In the genomic region with DNA sequence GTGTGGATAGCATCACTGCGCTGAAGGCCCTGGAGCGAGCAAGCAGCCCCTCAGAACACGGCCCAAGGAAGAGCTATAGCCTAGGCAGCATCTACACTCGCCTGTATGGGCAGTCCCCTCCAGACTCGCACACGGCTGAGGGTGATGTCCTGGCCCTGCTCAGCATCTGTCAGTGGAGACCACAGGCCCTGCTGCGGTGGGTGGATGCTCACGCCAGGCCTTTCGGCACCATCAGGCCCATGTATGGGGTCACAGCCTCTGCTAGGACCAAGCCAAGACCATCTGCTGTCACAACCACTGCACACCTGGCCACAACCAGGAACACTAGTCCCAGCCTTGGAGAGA, we compare ENCODE assay signal across 9 cellular contexts. TPM values are rescaled to one million over a fixed set of nuclear protein-coding genes. Genes with fewer than 3 reads are reported as not detected.
DNase-seq lines count a peak whose midpoint lies in the region; ATAC-seq and TF ChIP-seq lines count a peak whose summit lies in the region.
"Had no signal": no experiment of that assay in that cellular context is flagged by ENCODE, and none has a peak within 500 bp of the region (broad histone marks: within the 10 kb centered on the region; RNA-seq: fewer than 3 reads in every experiment).

No MANE protein-coding gene starts in this region.

- H3K36me3 Mint-ChIP-seq in Calu3 (ENCODE audit: insufficient read depth, unreplicated experiment), result peaks cover 40% of the 10 kb centered on the region

- peaks cover 18% of the 10 kb centered on the region for H3K4me1 Mint-ChIP-seq in Calu3 (ENCODE audit: low read depth, unreplicated experiment)

- H2AFZ ChIP-seq in OCI-LY3 (ENCODE audit: low read depth, low read length), result no peak overlapping the region

- 61% methylated on average over 9 of the region's 9 CpGs for WGBS in prostate gland

- intact Hi-C loops in Calu3 (cut with micrococcal nuclease; ENCODE audit: unreplicated experiment) (no loop called here), prostate gland (cut with DNase I) (loop anchor here (5.0 kb wide), 1 partner anchor 130 kb away; a partner anchor contains a TSS)

- no TSS peak for BruUV-seq in Calu3 (replicated peaks; lab: Mats Ljungman, UMichigan)

- H3K27ac Mint-ChIP-seq in Calu3 (ENCODE audit: unreplicated experiment), result peak overlapping the region; percentile 100

- peak overlapping the region; percentile 90 for H3K9ac ChIP-seq in OCI-LY3 (ENCODE audit: low read length)

- H3K79me2 ChIP-seq in OCI-LY3 (ENCODE audit: low read length), result peaks cover 58% of the 10 kb centered on the region

- TF ChIP-seq POLR2A in prostate gland (IDR thresholded peaks at IDR 0.05), result no peak
- no peak for TF ChIP-seq POLR2A in GM18505 (IDR thresholded peaks at IDR 0.05; ENCODE audit: borderline replicate concordance, extremely low read depth, insufficient read depth, insufficient read length)

- H3K4me1 ChIP-seq in OCI-LY3 (ENCODE audit: low read length), result peaks cover 25% of the 10 kb centered on the region
- peaks cover 43% of the 10 kb centered on the region for H3K4me1 ChIP-seq in prostate gland (replicated peaks)

- H3K27me3 Mint-ChIP-seq in Calu3 (ENCODE audit: unreplicated experiment), result no peaks in the 10 kb centered on the region

- H3K9me3 ChIP-seq in OCI-LY3 (ENCODE audit: insufficient read depth, low read length) (no peaks in the 10 kb centered on the region), prostate gland (no peaks in the 10 kb centered on the region)

- no peak for ATAC-seq in GM18505 (IDR thresholded peaks at IDR 0.05; ENCODE audit: unreplicated experiment)
- no peak for ATAC-seq in HG02870 (IDR thresholded peaks at IDR 0.05; ENCODE audit: unreplicated experiment)
- no peak for ATAC-seq in GM21717 (IDR thresholded peaks at IDR 0.05; ENCODE audit: unreplicated experiment)

- H3K4me2 ChIP-seq in OCI-LY3 (ENCODE audit: low read length), result peak overlapping the region; percentile 97

- TF ChIP-seq CTCF in Calu3 (IDR thresholded peaks at IDR 0.05; ENCODE audit: unreplicated experiment), result no peak
- TF ChIP-seq CTCF in OCI-LY3 (IDR thresholded peaks at IDR 0.05; ENCODE audit: low read depth, low read length), result no peak
- TF ChIP-seq CTCF in epithelial cell of esophagus (IDR thresholded peaks at IDR 0.05; ENCODE audit: insufficient read depth, low read depth, low read length, missing control alignments), result no peak
- no peak for TF ChIP-seq CTCF in prostate gland (IDR thresholded peaks at IDR 0.05)

- H4K20me1 ChIP-seq in OCI-LY3 (ENCODE audit: insufficient read depth, low read length), result no peaks in the 10 kb centered on the region

- no peak for DNase-seq in Calu3
- no peak for DNase-seq in epithelial cell of esophagus (ENCODE audit: low read depth)
- DNase-seq in prostate gland (ENCODE audit: low spot score), result no peak
- no peak for DNase-seq in DMS53 treated with DMSO at 0.1 percent for 48 hours (lab: John Stamatoyannopoulos, UW; ENCODE audit: unreplicated experiment)
- DNase-seq: OCI-M1 had no signal

- no peaks in the 10 kb centered on the region for H3K27me3 ChIP-seq in OCI-LY3 (ENCODE audit: low read depth, low read length)
- H3K27me3 ChIP-seq in prostate gland (replicated peaks; ENCODE audit: insufficient read depth), result no peaks in the 10 kb centered on the region

- H3K27ac ChIP-seq in OCI-LY3 (ENCODE audit: low read length), result peak overlapping the region; percentile 75
- H3K27ac ChIP-seq in prostate gland, result peak overlapping the region; percentile 99 to 100

- CTCF ChIA-PET in Calu3 (lab: Charles Lee), result no interaction called here

- H3K4me3 Mint-ChIP-seq in Calu3 (ENCODE audit: low read depth, unreplicated experiment), result peak overlapping the region; percentile 74

- no peaks in the 10 kb centered on the region for H3K9me3 Mint-ChIP-seq in Calu3 (ENCODE audit: low read depth, unreplicated experiment)

- H3K4me3 ChIP-seq in OCI-LY3 (ENCODE audit: low read length) (peak overlapping the region; percentile 86), epithelial cell of esophagus (ENCODE audit: low read length) (peak overlapping the region; percentile 63), prostate gland (peak overlapping the region; percentile 35 to 50)

- peaks cover 41% of the 10 kb centered on the region for H3K36me3 ChIP-seq in OCI-LY3 (replicated peaks; ENCODE audit: low read depth, low read length)
- peaks cover 0 to 7% of the 10 kb centered on the region in 2 donors for H3K36me3 ChIP-seq in prostate gland

RNA-seq across cellular contexts. Expression of a gene that starts 20.5 kb away (rescaled TPM):
- total RNA-seq in Calu3 (2022) (12.5 and 13.7 TPM in 2 replicates), prostate gland (10 to 100 TPM in 1 of 2 donors, 1 to 10 TPM in 1; 7.7 to 16.5 TPM)

RNA-seq across cellular contexts. Expression of a gene that starts 27.0 kb away (rescaled TPM):
- total RNA-seq in Calu3 (2022) (139 and 171 TPM in 2 replicates), prostate gland (100 to 1,000 TPM; 310 to 446 TPM)

RNA-seq across cellular contexts. Expression of a gene that starts 27.2 kb away (rescaled TPM):
- total RNA-seq in Calu3 (2022) (18.9 and 19.9 TPM in 2 replicates), prostate gland (10 to 100 TPM; 12.7 to 14.8 TPM)

RNA-seq across cellular contexts. Expression of a gene that starts 36.9 kb away (rescaled TPM):
- total RNA-seq in Calu3 (2022), result 192 and 287 TPM in 2 replicates
- 100 to 1,000 TPM; 152 to 231 TPM for total RNA-seq in prostate gland

RNA-seq across cellular contexts. Expression of a gene that starts 37.2 kb away (rescaled TPM):
- total RNA-seq in Calu3 (2022) (174 and 175 TPM in 2 replicates), prostate gland (100 to 1,000 TPM; 115 to 182 TPM)
